8 cellular contexts compared by ENCODE assay signal in the genomic region with DNA sequence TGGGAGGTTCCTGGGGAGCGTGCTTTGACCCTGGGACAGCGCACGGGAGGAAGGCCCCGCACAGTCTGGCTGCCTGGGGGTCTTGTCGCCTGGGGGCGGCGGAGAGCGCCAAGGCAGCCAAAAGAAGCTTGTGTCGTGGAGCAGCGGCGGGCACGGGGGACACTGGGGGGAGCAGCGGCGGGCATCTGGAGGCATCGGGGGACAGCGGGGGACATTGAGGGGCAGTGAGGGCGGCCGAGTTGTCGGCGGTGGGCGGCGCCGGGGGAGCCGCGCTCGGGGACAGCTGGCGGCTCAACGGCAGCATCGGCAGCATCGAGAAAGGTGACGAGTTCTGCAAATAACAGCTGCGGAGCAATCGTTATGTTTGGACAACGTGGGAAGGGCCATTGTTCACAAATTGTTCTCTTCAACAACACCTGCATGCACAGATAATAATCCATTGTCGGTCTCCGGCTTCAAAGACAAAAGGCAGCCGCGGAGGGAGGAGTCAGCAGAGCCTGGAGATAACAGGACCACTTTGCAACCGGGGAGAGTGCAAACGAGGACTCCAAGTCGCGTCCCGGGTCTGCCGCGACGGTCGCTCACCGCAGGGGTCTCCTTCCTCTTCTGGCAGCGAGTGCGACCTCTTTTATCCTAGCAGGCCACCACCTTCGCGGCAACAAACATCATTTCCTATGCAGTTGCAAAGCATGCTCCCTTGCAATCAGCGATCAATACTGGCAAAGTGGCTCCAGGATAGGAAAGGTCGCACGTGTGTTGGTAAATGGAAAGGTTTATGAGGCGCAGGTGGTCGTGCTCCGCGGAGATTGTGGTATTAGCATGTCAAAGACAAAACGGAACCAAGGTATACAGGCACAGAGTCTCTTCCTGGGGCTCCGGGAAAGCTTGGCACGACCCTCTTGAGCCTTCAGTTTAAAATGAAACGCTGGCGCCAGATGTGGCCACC.
DNase-seq lines count a peak whose midpoint lies in the region; ATAC-seq, FAIRE-seq and TF ChIP-seq lines count a peak whose summit lies in the region.

No MANE protein-coding gene starts in this region.

- TF ChIP-seq RAD21 in A549 (conservative IDR thresholded peaks at IDR 0.05 in 1 of 2, IDR thresholded peaks at IDR 0.05 in 1 of 2), result no peak

- H3K27ac ChIP-seq in A549 (peak overlapping the region in 1 of 2 experiments; percentile 59; a peak in 3 of 6 replicates), HUES6 (ENCODE audit: low read depth, low read length) (no peak overlapping the region), ectodermal cell (ENCODE audit: insufficient read depth, low read depth, low read length, poor library complexity, severe bottlenecking) (no peak overlapping the region), upper lobe of left lung (no peak overlapping the region)

- WGBS in A549 (ENCODE audit: missing lambda C conversion rate), result 20% methylated on average over 44 of the region's 64 CpGs
- WGBS in ectodermal cell, 2 experiments, result 1% methylated on average over 64 of the region's 64 CpGs
- 3 to 4% methylated on average over 36 to 64 of the region's 64 CpGs for WGBS in upper lobe of left lung, 2 donors

- H3K9ac ChIP-seq in HUES6 (ENCODE audit: low read length) (peak overlapping the region; percentile 47), mucosa of stomach (ENCODE audit: low read length) (peak overlapping the region; percentile 47)

- ATAC-seq in A549 (peak; percentile 44 to 54; a peak in 5 of 6 replicates), upper lobe of left lung (ENCODE audit: low FRiP score in 2 of 2) (peak in 1 of 2 donors; percentile 39), GM21447 (IDR thresholded peaks at IDR 0.05; ENCODE audit: unreplicated experiment) (no peak)

- DNase-seq in A549 (ENCODE audit: low read depth in 1 of 2, low spot score in 1 of 2) (peak in 1 of 2 experiments; percentile 35), T-helper 9 cell (peak; percentile 14), upper lobe of left lung (peak in 1 of 2 donors; percentile 83), T1000 (lab: John Stamatoyannopoulos, UW) (no peak)

- FAIRE-seq in A549 (lab: Jason Lieb, UNC), result no peak

- TF ChIP-seq CTCF in A549 (IDR thresholded peaks at IDR 0.05) (no peak), upper lobe of left lung (IDR thresholded peaks at IDR 0.05) (no peak)

- H3K36me3 ChIP-seq in HUES6 (ENCODE audit: control insufficient read depth, insufficient read depth, low read length), result no peaks in the 10 kb centered on the region
- no peaks in the 10 kb centered on the region for H3K36me3 ChIP-seq in ectodermal cell (ENCODE audit: control insufficient read depth, insufficient read depth, low read length)
- H3K36me3 ChIP-seq in mucosa of stomach (ENCODE audit: control insufficient read depth, insufficient read depth, low read length), result no peaks in the 10 kb centered on the region
- no peaks in the 10 kb centered on the region for H3K36me3 ChIP-seq in upper lobe of left lung

- H3K27me3 ChIP-seq in HUES6 (ENCODE audit: control insufficient read depth, insufficient read depth, low read length) (peaks cover 30% of the 10 kb centered on the region), ectodermal cell (ENCODE audit: control insufficient read depth, insufficient read depth, low read length, poor library complexity, severe bottlenecking) (peaks cover 30% of the 10 kb centered on the region), mucosa of stomach (ENCODE audit: control insufficient read depth, insufficient read depth, low read length) (peaks cover 15% of the 10 kb centered on the region), upper lobe of left lung (peaks cover 0 to 17% (median 5%) of the 10 kb centered on the region in 4 donors)

- TF ChIP-seq EP300 in A549 (IDR thresholded peaks at IDR 0.05) (no peak), upper lobe of left lung (IDR thresholded peaks at IDR 0.05) (no peak)

- CTCF ChIA-PET in A549 (lab: Yijun Ruan, JAX), result interaction anchor here (1.1 kb wide), 1 partner anchor 228 kb away, joined by 4 read pairs; no protein-coding TSS in a partner anchor

- TF ChIP-seq POLR2A in A549 (IDR thresholded peaks at IDR 0.05; ENCODE audit: low read length) (no peak), upper lobe of left lung (IDR thresholded peaks at IDR 0.05) (no peak)

- POLR2A ChIA-PET in A549 (lab: Yijun Ruan, JAX), result no interaction called here

- H3K4me3 ChIP-seq in A549, result peak overlapping the region; percentile 48
- H3K4me3 ChIP-seq in HUES6 (ENCODE audit: low read depth, low read length), result peak overlapping the region; percentile 61
- H3K4me3 ChIP-seq in ectodermal cell (ENCODE audit: insufficient read depth, low read depth, low read length), result peak overlapping the region; percentile 37
- peak overlapping the region; percentile 49 for H3K4me3 ChIP-seq in mucosa of stomach (ENCODE audit: low read length)
- H3K4me3 ChIP-seq in upper lobe of left lung, result peak overlapping the region in 3 of 4 donors; percentile 24 to 45 (median 39)

- H3K9me3 ChIP-seq in A549 (no peaks in the 10 kb centered on the region), HUES6 (ENCODE audit: control insufficient read depth, insufficient read depth, low read depth, low read length) (no peaks in the 10 kb centered on the region), ectodermal cell (ENCODE audit: control insufficient read depth, low read length) (no peaks in the 10 kb centered on the region), mucosa of stomach (ENCODE audit: control insufficient read depth, low read length) (no peaks in the 10 kb centered on the region), upper lobe of left lung (no peaks in the 10 kb centered on the region)

- peaks cover 18% of the 10 kb centered on the region for H3K4me1 ChIP-seq in A549
- peaks cover 36% of the 10 kb centered on the region for H3K4me1 ChIP-seq in HUES6 (ENCODE audit: control insufficient read depth, insufficient read depth, low read length)
- H3K4me1 ChIP-seq in ectodermal cell (ENCODE audit: control insufficient read depth, insufficient read depth, low read length), result peaks cover 17% of the 10 kb centered on the region
- peaks cover 50% of the 10 kb centered on the region for H3K4me1 ChIP-seq in mucosa of stomach (ENCODE audit: control insufficient read depth, insufficient read depth, low read length)
- peaks cover 13 to 17% (median 14%) of the 10 kb centered on the region in 4 donors for H3K4me1 ChIP-seq in upper lobe of left lung

- peak overlapping the region; percentile 95 for H3K4me2 ChIP-seq in A549

TF ChIP-seq in A549, 52 proteins besides CTCF, POLR2A, EP300 and RAD21:
- TF ChIP-seq CBX8 (IDR thresholded peaks at IDR 0.05), result peak; percentile 85
- TF ChIP-seq ZC3H11A (IDR thresholded peaks at IDR 0.05), result no peak
